In genomic region chr11:134654161-134654915, GRCh38 we compare ENCODE assay signal across 15 cellular contexts.
DNase-seq lines count a peak whose midpoint lies in the region; ATAC-seq, FAIRE-seq and TF ChIP-seq lines count a peak whose summit lies in the region.
"Had no signal": no experiment of that assay in that cellular context is flagged by ENCODE, and none has a peak within 500 bp of the region (broad histone marks: within the 10 kb centered on the region; RNA-seq: fewer than 3 reads in every experiment).

No MANE protein-coding gene starts in this region.

- DNase-seq in H9 (peak; percentile 34), WTC11 (ENCODE audit: low spot score) (no peak), K562 (ENCODE audit: extremely low read depth in 1 of 4, low spot score in 3 of 4) (no peak), DMS53 treated with DMSO at 0.1 percent for 48 hours (lab: John Stamatoyannopoulos, UW; ENCODE audit: unreplicated experiment) (no peak), BE2C (no peak), GM10248 (ENCODE audit: extremely low spot score) (no peak)
- peak; percentile 1 to 18 for DNase-seq in stimulated activated CD4-positive, alpha-beta T cell treated with anti-CD3 and anti-CD28 coated beads, Interleukin-2, amount 100 ng/mL, for 48 hours
- DNase-seq: NCI-H1694, SHP77, substantia nigra had no signal

- H3K9me1 ChIP-seq in K562 (ENCODE audit: control insufficient read depth, insufficient read depth, low read length) = no peaks in the 10 kb centered on the region

- no peaks in the 10 kb centered on the region for H3K27me3 ChIP-seq in H9 (ENCODE audit: insufficient read depth, low read length)
- peaks cover 0 to 24% of the 10 kb centered on the region in 2 experiments; a peak in 2 of 5 replicates for H3K27me3 ChIP-seq in K562 (ENCODE audit: control insufficient read depth in 2 of 2, insufficient read depth in 2 of 2, low read length in 2 of 2)
- H3K27me3 ChIP-seq in BE2C = no peaks in the 10 kb centered on the region
- H3K27me3 ChIP-seq: BLaER1 treated with 17β-estradiol and CSF1 and Interleukin-3, amounts not matched to agents 10 nM and 100 nM had no signal

- intact Hi-C loops in K562 (cut with micrococcal nuclease) = no loop called here

- H3K9me3 Mint-ChIP-seq in H9 (no peaks in the 10 kb centered on the region; a peak in 1 of 5 replicates), WTC11 (peaks cover 5% of the 10 kb centered on the region)

- H3K4me3 ChIP-seq in K562 (no peak overlapping the region), BE2C (ENCODE audit: low read depth, low read length) (no peak overlapping the region)
- H3K4me3 ChIP-seq: BLaER1 treated with 17β-estradiol and CSF1 and Interleukin-3, amounts not matched to agents 10 nM and 100 nM had no signal

- no peak overlapping the region for H2BK120ac ChIP-seq in H9 (ENCODE audit: low read depth, low read length, poor library complexity, severe bottlenecking)

- H3K23ac ChIP-seq in H9 (ENCODE audit: insufficient read length, low read depth, low read length) = no peak overlapping the region

- H3K56ac ChIP-seq in H9 (ENCODE audit: insufficient read length, low read depth, low read length) = no peak overlapping the region

- no peak for ATAC-seq in WTC11
- no peak for ATAC-seq in K562
- ATAC-seq in GM18520 (IDR thresholded peaks at IDR 0.05; ENCODE audit: unreplicated experiment) = no peak

- H3T11ph ChIP-seq in H9 (ENCODE audit: low read length) = no peak overlapping the region

- H3K9ac ChIP-seq in H9 (ENCODE audit: extremely low read depth, insufficient read length, low read length) = no peak overlapping the region
- no peak overlapping the region for H3K9ac ChIP-seq in K562 (ENCODE audit: insufficient read depth in 1 of 2, low read depth in 2 of 2, low read length in 2 of 2)
- H3K9ac ChIP-seq: BLaER1 treated with 17β-estradiol and CSF1 and Interleukin-3, amounts not matched to agents 10 nM and 100 nM; parathyroid adenoma had no signal

- no peak overlapping the region for H3K4ac ChIP-seq in H9 (ENCODE audit: low read depth, low read length)

- TF ChIP-seq CTCF in H9 (conservative IDR thresholded peaks at IDR 0.05) (no peak), WTC11 (IDR thresholded peaks at IDR 0.05) (no peak), K562 (IDR thresholded peaks at IDR 0.05 in 2 of 3, conservative IDR thresholded peaks at IDR 0.05 in 1 of 3; ENCODE audit: insufficient read depth in 2 of 3, low read depth in 1 of 3, low read length in 3 of 3) (no peak), BE2C (IDR thresholded peaks at IDR 0.05; ENCODE audit: low read depth, low read length) (no peak), GM10248 (IDR thresholded peaks at IDR 0.05; ENCODE audit: control extremely low read depth, extremely low read depth, low read depth, missing control alignments) (no peak)

- H4K5ac ChIP-seq in H9 (ENCODE audit: insufficient read length, low read depth, low read length) = no peak overlapping the region

- no peak overlapping the region for H2BK15ac ChIP-seq in H9 (ENCODE audit: low read depth, low read length)

- TF ChIP-seq POLR2A in K562 (conservative IDR thresholded peaks at IDR 0.05) = no peak

- H3K4me1 Mint-ChIP-seq in H9 (peaks cover 18 to 23% of the 10 kb centered on the region in 2 experiments), WTC11 (peaks cover 10% of the 10 kb centered on the region)
- H3K4me1 Mint-ChIP-seq: IgD-negative memory B cell, memory B cell had no signal

- H4K8ac ChIP-seq in H9 (replicated peaks; ENCODE audit: insufficient read length, low read depth, low read length) = no peak overlapping the region

- no peaks in the 10 kb centered on the region for H3K9me3 ChIP-seq in H9 (ENCODE audit: control insufficient read depth, low read depth, low read length)
- H3K9me3 ChIP-seq in K562 (replicated peaks; ENCODE audit: control insufficient read depth, insufficient read depth, low read depth, low read length) = no peaks in the 10 kb centered on the region
- no peaks in the 10 kb centered on the region for H3K9me3 ChIP-seq in BE2C

- H3K27me3 Mint-ChIP-seq in H9 (ENCODE audit: low read depth) = peaks cover 15% of the 10 kb centered on the region
- peaks cover 6% of the 10 kb centered on the region for H3K27me3 Mint-ChIP-seq in WTC11 (ENCODE audit: low read depth)

- H2BK20ac ChIP-seq in H9 (ENCODE audit: low read depth, low read length, poor library complexity, severe bottlenecking) = no peak overlapping the region

- BruUV-seq in K562 (replicated peaks; lab: Mats Ljungman, UMichigan) = no TSS peak

- H3K79me1 ChIP-seq in H9 (ENCODE audit: insufficient read depth, low read depth, low read length, poor library complexity, severe bottlenecking) = no peaks in the 10 kb centered on the region

- no peak for FAIRE-seq in K562 (lab: Jason Lieb, UNC)

- no peaks in the 10 kb centered on the region for H3K79me2 ChIP-seq in H9 (ENCODE audit: insufficient read depth, low read length)
- H3K79me2 ChIP-seq in K562 (ENCODE audit: control insufficient read depth, insufficient read depth, low read length) = no peaks in the 10 kb centered on the region
- H3K79me2 ChIP-seq: parathyroid adenoma had no signal

- H4K20me1 ChIP-seq in H9 (ENCODE audit: control insufficient read depth, insufficient read depth, insufficient read length) (no peaks in the 10 kb centered on the region), K562 (replicated peaks; ENCODE audit: control insufficient read depth, insufficient read depth, low read length) (no peaks in the 10 kb centered on the region)
- H4K20me1 ChIP-seq: BLaER1 treated with 17β-estradiol and CSF1 and Interleukin-3, amounts not matched to agents 10 nM and 100 nM had no signal

- H3K23me2 ChIP-seq in H9 (ENCODE audit: insufficient read length, low read depth, low read length, poor library complexity, severe bottlenecking) = no peaks in the 10 kb centered on the region

- no peak overlapping the region for H3K27ac ChIP-seq in H9 (ENCODE audit: insufficient read length, low read depth, low read length)
- H3K27ac ChIP-seq in K562 (ENCODE audit: extremely low read depth, low read depth, low read length) = no peak overlapping the region
- H3K27ac ChIP-seq: BLaER1 treated with 17β-estradiol and CSF1 and Interleukin-3, amounts not matched to agents 10 nM and 100 nM; parathyroid adenoma had no signal

- H3K27ac Mint-ChIP-seq in H9 (no peak overlapping the region; a peak in 1 of 7 replicates), WTC11 (no peak overlapping the region)
- H3K27ac Mint-ChIP-seq: IgD-negative memory B cell, memory B cell had no signal

- H3K36me3 Mint-ChIP-seq in H9 (ENCODE audit: insufficient read depth in 1 of 3, low read depth in 3 of 3) (no peaks in the 10 kb centered on the region), WTC11 (peaks cover 4% of the 10 kb centered on the region)
- H3K36me3 Mint-ChIP-seq: IgD-negative memory B cell had no signal

- H3K18ac ChIP-seq in H9 (ENCODE audit: insufficient read length, low read depth, low read length) = no peak overlapping the region

- H2AFZ ChIP-seq in H9 (ENCODE audit: low read length) = no peak overlapping the region
- H2AFZ ChIP-seq in K562 (ENCODE audit: low read depth, low read length) = no peak overlapping the region
- H2AFZ ChIP-seq: parathyroid adenoma had no signal

- no peak overlapping the region for H2BK5ac ChIP-seq in H9 (ENCODE audit: insufficient read length, low read length)

- CTCF ChIA-PET in WTC11 (lab: Charles Lee) (no interaction called here), K562 (lab: Yijun Ruan, JAX; ENCODE audit: low intra/inter-chr PET ratio) (no interaction called here), GM10248 (lab: Yijun Ruan, JAX) (no interaction called here)

- H3K4me3 Mint-ChIP-seq in H9 (no peak overlapping the region), WTC11 (no peak overlapping the region)
- H3K4me3 Mint-ChIP-seq: memory B cell had no signal

- TF ChIP-seq EP300 in K562 (IDR thresholded peaks at IDR 0.05; ENCODE audit: low read length) = no peak

- POLR2A ChIA-PET in WTC11 (lab: Charles Lee) (no interaction called here), K562 (lab: Yijun Ruan, JAX) (no interaction called here), GM10248 (lab: Yijun Ruan, JAX) (no interaction called here)

- WGBS in H9 (ENCODE audit: extremely low coverage, insufficient read length, low lambda C conversion rate) = no CpG with 5 or more reads among the region's 20 CpGs
- under 1% methylated on average over 20 of the region's 20 CpGs for WGBS in K562 (ENCODE audit: insufficient coverage, low coverage, missing lambda C conversion rate)

- H3K4me1 ChIP-seq in H9 (ENCODE audit: insufficient read depth, low read length) (no peaks in the 10 kb centered on the region), K562 (replicated peaks in 1 of 2; ENCODE audit: control insufficient read depth in 2 of 2, insufficient read depth in 2 of 2, low read length in 2 of 2) (peaks cover 0 to 4% of the 10 kb centered on the region in 2 experiments; a peak in 2 of 5 replicates), BE2C (no peaks in the 10 kb centered on the region)
- H3K4me1 ChIP-seq: parathyroid adenoma had no signal

- H2AK5ac ChIP-seq in H9 (ENCODE audit: insufficient read length, low read length) = no peak overlapping the region

- no peaks in the 10 kb centered on the region for H3K36me3 ChIP-seq in K562 (ENCODE audit: control insufficient read depth, insufficient read depth, low read length)
- H3K36me3 ChIP-seq in BE2C = no peaks in the 10 kb centered on the region
- H3K36me3 ChIP-seq: BLaER1 treated with 17β-estradiol and CSF1 and Interleukin-3, amounts not matched to agents 10 nM and 100 nM had no signal

- H3K4me2 ChIP-seq in H9 (ENCODE audit: insufficient read depth, insufficient read length, low read length) (no peak overlapping the region), K562 (ENCODE audit: insufficient read depth, low read length) (no peak overlapping the region)

- in situ Hi-C loops in K562 (cut with MboI) = no loop called here

- H3K14ac ChIP-seq in H9 (ENCODE audit: insufficient read depth, low read length) = no peak overlapping the region

- no peak overlapping the region for H4K91ac ChIP-seq in H9 (ENCODE audit: insufficient read length, low read depth, low read length)

- no peak for TF ChIP-seq RAD21 in K562 (CRISPR knock-in tag; conservative IDR thresholded peaks at IDR 0.05 in 1 of 2, IDR thresholded peaks at IDR 0.05 in 1 of 2)

- no peak overlapping the region for H2BK12ac ChIP-seq in H9 (ENCODE audit: insufficient read length, low read depth, low read length)

TF ChIP-seq in WTC11, 78 proteins besides CTCF, POLR2A, EP300 and RAD21 (continues in another document):
- TF ChIP-seq GRHL2 (CRISPR knock-in tag; IDR thresholded peaks at IDR 0.05; ENCODE audit: insufficient replicate concordance, severe bottlenecking) = no peak

TF ChIP-seq in K562, 482 proteins besides CTCF, POLR2A, EP300 and RAD21:
- TF ChIP-seq CREM (IDR thresholded peaks at IDR 0.05; ENCODE audit: low read depth) (0 out of 2 replicates have a peak, but pooled peaks have one; percentile 26), USF1 (CRISPR knock-in tag; IDR thresholded peaks at IDR 0.05) (no peak)

Comparison
In these comparisons a context has a peak if more than half of its experiments do, and no peak if none do; other contexts are left out.
1. DNase-seq: peak in H9 (single experiment) and stimulated activated CD4-positive, alpha-beta T cell treated with anti-CD3 and anti-CD28 coated beads, Interleukin-2, amount 100 ng/mL, for 48 hours (2 of 2); none in WTC11 (single experiment), K562 (0 of 4), DMS53 treated with DMSO at 0.1 percent for 48 hours (single experiment), BE2C (single experiment) and GM10248 (single experiment).